18 cellular contexts compared by ENCODE assay signal in the genomic region with DNA sequence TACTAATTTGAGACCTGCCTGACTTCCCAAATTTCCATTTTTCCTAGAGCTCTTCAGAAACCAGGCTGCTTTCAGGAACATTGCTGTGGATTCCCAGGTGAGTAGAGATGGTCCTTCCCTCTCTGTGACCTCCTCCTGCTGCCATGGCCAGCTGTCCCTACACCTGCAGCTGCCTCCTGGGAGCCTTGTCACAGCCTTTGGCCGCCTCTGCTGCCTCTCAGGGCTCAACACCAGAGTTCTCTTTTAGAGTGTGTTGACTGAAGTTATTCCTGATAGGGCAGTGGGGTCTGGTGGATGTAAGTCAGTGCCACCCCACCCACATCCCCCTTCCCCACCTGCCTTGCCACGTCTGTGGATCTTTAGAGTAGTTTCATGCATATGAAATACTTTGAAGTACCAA. TPM values are rescaled to one million over a fixed set of nuclear protein-coding genes. Genes with fewer than 3 reads are reported as not detected.
DNase-seq lines count a peak whose midpoint lies in the region; ATAC-seq, FAIRE-seq and TF ChIP-seq lines count a peak whose summit lies in the region.
"Had no signal": no experiment of that assay in that cellular context is flagged by ENCODE, and none has a peak within 500 bp of the region (broad histone marks: within the 10 kb centered on the region; RNA-seq: fewer than 3 reads in every experiment).

No MANE protein-coding gene starts in this region.

- H3K79me2 ChIP-seq in GM23248 (ENCODE audit: insufficient read depth) (peaks cover 96% of the 10 kb centered on the region), astrocyte (ENCODE audit: insufficient read depth, low read length) (peaks cover 87% of the 10 kb centered on the region)

- no peaks in the 10 kb centered on the region for H3K9me3 Mint-ChIP-seq in astrocyte (ENCODE audit: unreplicated experiment)
- no peaks in the 10 kb centered on the region for H3K9me3 Mint-ChIP-seq in neural crest cell
- H3K9me3 Mint-ChIP-seq: CD8-positive, alpha-beta T cell had no signal

- no peaks in the 10 kb centered on the region for H3K27me3 Mint-ChIP-seq in astrocyte (ENCODE audit: low read depth, unreplicated experiment)
- H3K27me3 Mint-ChIP-seq in neural crest cell (ENCODE audit: low read depth): no peaks in the 10 kb centered on the region

- no peaks in the 10 kb centered on the region for H3K27me3 ChIP-seq in GM23248 (replicated peaks; ENCODE audit: insufficient read depth)
- no peaks in the 10 kb centered on the region for H3K27me3 ChIP-seq in astrocyte (ENCODE audit: insufficient read depth, low read length)
- H3K27me3 ChIP-seq in right cardiac atrium (ENCODE audit: control insufficient read depth, insufficient read depth): no peaks in the 10 kb centered on the region
- H3K27me3 ChIP-seq: BLaER1, SJCRH30 had no signal

- H3F3A ChIP-seq in GM23248 (ENCODE audit: insufficient read depth): peaks cover 8% of the 10 kb centered on the region; the same call in 1 of the 2 replicates

- H3K4me3 Mint-ChIP-seq in astrocyte (ENCODE audit: unreplicated experiment): no peak overlapping the region
- H3K4me3 Mint-ChIP-seq in neural crest cell: no peak overlapping the region
- H3K4me3 Mint-ChIP-seq: CD8-positive, alpha-beta T cell had no signal

- H3K9me3 ChIP-seq in GM23248 (ENCODE audit: low read depth) (no peaks in the 10 kb centered on the region), astrocyte (ENCODE audit: insufficient read depth, low read depth, low read length) (no peaks in the 10 kb centered on the region), right cardiac atrium (ENCODE audit: control insufficient read depth, low read length) (no peaks in the 10 kb centered on the region)
- H3K9me3 ChIP-seq: A549, SJCRH30 had no signal

- peaks cover 13% of the 10 kb centered on the region; the same call in 1 of the 2 replicates for H3K36me3 ChIP-seq in GM23248 (ENCODE audit: low read depth)
- peaks cover 10% of the 10 kb centered on the region for H3K36me3 ChIP-seq in astrocyte (ENCODE audit: insufficient read depth, low read length)

- H3K36me3 Mint-ChIP-seq in astrocyte (ENCODE audit: low read depth, unreplicated experiment) (peaks cover 6% of the 10 kb centered on the region), neural crest cell (ENCODE audit: low read depth) (no peaks in the 10 kb centered on the region)
- H3K36me3 Mint-ChIP-seq: CD8-positive, alpha-beta T cell had no signal

- in situ Hi-C loops in GM23248 (cut with MboI): no loop called here

- intact Hi-C loops in right cardiac atrium (cut with DNase I): no loop called here

- peaks cover 35% of the 10 kb centered on the region for H3K4me1 Mint-ChIP-seq in astrocyte (ENCODE audit: low read depth, unreplicated experiment)
- H3K4me1 Mint-ChIP-seq in neural crest cell: peaks cover 7% of the 10 kb centered on the region

- DNase-seq in GM23248: no peak
- no peak for DNase-seq in astrocyte (ENCODE audit: low read depth)
- peak in 1 of 3 donors; percentile 29 for DNase-seq in right cardiac atrium
- DNase-seq in neural crest cell (ENCODE audit: low read depth, low spot score): no peak
- DNase-seq in T1000 (lab: John Stamatoyannopoulos, UW): no peak
- DNase-seq in NCI-H187 (lab: John Stamatoyannopoulos, UW): no peak
- DNase-seq: CD8-positive, alpha-beta T cell; DMS79; NCI-H1105; RPMI8226; SJCRH30 had no signal

- no peaks in the 10 kb centered on the region for H3K9me2 ChIP-seq in GM23248 (ENCODE audit: insufficient read depth)

- peak; percentile 32 to 41 for ATAC-seq in right cardiac atrium
- ATAC-seq in GM18498 (IDR thresholded peaks at IDR 0.05; ENCODE audit: unreplicated experiment): no peak
- ATAC-seq in GM19467 (IDR thresholded peaks at IDR 0.05; ENCODE audit: unreplicated experiment): no peak
- ATAC-seq: A549; CD8-positive, alpha-beta T cell; HCT116; K562 had no signal

- H3K27ac ChIP-seq in GM23248 (0 out of 2 replicates have a peak overlapping the region, but pooled peaks have one; percentile 13), astrocyte (ENCODE audit: low read depth, low read length) (no peak overlapping the region), right cardiac atrium (ENCODE audit: low read length) (no peak overlapping the region)
- H3K27ac ChIP-seq: BLaER1, SJCRH30 had no signal

- no peak for FAIRE-seq in astrocyte (lab: Jason Lieb, UNC)
- FAIRE-seq: A549, D721Med had no signal

- no peak overlapping the region for H3K9ac ChIP-seq in GM23248
- H3K9ac ChIP-seq in astrocyte (ENCODE audit: low read length): no peak overlapping the region
- H3K9ac ChIP-seq: BLaER1 had no signal

- 78 to 82% methylated on average over 2 of the region's 2 CpGs for WGBS in GM23248 (ENCODE audit: low coverage in 1 of 2, low lambda C conversion rate in 2 of 2, missing lambda C conversion rate in 2 of 2), 2 experiments
- WGBS in right cardiac atrium: 65% methylated on average over 2 of the region's 2 CpGs

- H3K4me3 ChIP-seq in GM23248 (no peak overlapping the region), astrocyte (ENCODE audit: insufficient read depth, low read depth, low read length) (no peak overlapping the region), right cardiac atrium (ENCODE audit: low read length) (no peak overlapping the region)
- H3K4me3 ChIP-seq: A549, BLaER1, K562, SJCRH30 had no signal

- H2AFZ ChIP-seq in GM23248: no peak overlapping the region
- H2AFZ ChIP-seq in astrocyte (ENCODE audit: low read depth, low read length): no peak overlapping the region

- TF ChIP-seq CTCF in astrocyte (IDR thresholded peaks at IDR 0.05; ENCODE audit: insufficient read depth, low read depth, low read length) (no peak), neural crest cell (conservative IDR thresholded peaks at IDR 0.05) (no peak)

- H3K4me1 ChIP-seq in GM23248 (ENCODE audit: insufficient read depth): peaks cover 15% of the 10 kb centered on the region
- H3K4me1 ChIP-seq in astrocyte (ENCODE audit: insufficient read depth, low read length): no peaks in the 10 kb centered on the region
- peaks cover 7% of the 10 kb centered on the region for H3K4me1 ChIP-seq in right cardiac atrium (ENCODE audit: control insufficient read depth, insufficient read depth, low read length)
- H3K4me1 ChIP-seq: A549 had no signal

- H3K4me2 ChIP-seq in GM23248 (ENCODE audit: unreplicated experiment) (peak overlapping the region; percentile 60), astrocyte (ENCODE audit: low read length) (no peak overlapping the region)
- H3K4me2 ChIP-seq: A549, BLaER1 had no signal

- H3K27ac Mint-ChIP-seq in astrocyte (ENCODE audit: unreplicated experiment) (peak overlapping the region; percentile 69), neural crest cell (ENCODE audit: unreplicated experiment) (peak overlapping the region; percentile 6)
- H3K27ac Mint-ChIP-seq: CD8-positive, alpha-beta T cell had no signal

- H4K20me1 ChIP-seq in GM23248 (ENCODE audit: insufficient read depth) (no peaks in the 10 kb centered on the region; the same call in 1 of the 2 replicates), astrocyte (ENCODE audit: insufficient read depth, low read length) (peaks cover 24% of the 10 kb centered on the region)
- H4K20me1 ChIP-seq: BLaER1 had no signal

RNA-seq across cellular contexts. Expression of a gene that starts 22.9 kb away (rescaled TPM):
- total RNA-seq in GM23248 (2014; rRNA removed; shearing (Covaris generic)): 103 and 128 TPM in 2 replicates
- 78.3 and 116 TPM in 2 replicates for polyA plus RNA-seq in GM23248 (2016; fragmentation: Nextera tagmentation; extraction: Ambion mirVana)
- 192 and 221 TPM in 2 replicates for total RNA-seq in astrocyte
- 100 to 1,000 TPM; 115 to 147 (median 124) TPM for total RNA-seq in right cardiac atrium
- 90.6 TPM for polyA plus RNA-seq in right cardiac atrium
- 24.1 and 24.9 TPM in 2 replicates for total RNA-seq in neural crest cell

Comparison
In these comparisons a context has a peak if more than half of its experiments do, and no peak if none do; other contexts are left out.
1. ATAC-seq: peak in right cardiac atrium (2 of 2); none in GM18498 (single experiment) and GM19467 (single experiment).